Comparison of ENCODE assay signal across 1 cellular context in the genomic region with DNA sequence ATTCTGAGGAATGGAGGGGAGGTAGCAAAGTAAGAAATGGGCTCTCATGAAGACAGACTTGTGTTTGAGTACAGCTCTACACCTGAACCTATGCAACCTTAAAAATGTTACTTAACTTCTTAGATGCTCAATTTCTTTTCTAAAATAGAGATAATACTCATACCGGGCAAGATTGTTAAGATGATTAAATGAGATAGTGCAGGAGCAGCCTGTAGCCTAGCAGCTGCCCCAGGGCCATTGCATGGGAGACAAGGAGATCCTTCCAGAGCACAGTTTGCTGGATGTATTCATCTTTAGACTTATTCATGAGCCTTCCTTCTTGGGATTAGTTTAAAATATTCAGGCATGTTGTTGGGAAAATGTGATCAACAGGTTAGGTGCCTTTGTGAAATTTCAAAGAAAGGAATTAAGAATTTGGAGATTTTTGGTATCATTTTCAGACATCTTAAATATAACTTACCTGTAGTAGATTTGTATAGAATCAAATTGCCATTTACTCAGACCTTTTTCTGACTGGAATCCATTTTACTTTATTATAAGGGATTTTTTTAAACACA.
TF ChIP-seq lines count a peak whose summit lies in the region.

No MANE protein-coding gene starts in this region.

TF ChIP-seq in HEK293, 187 proteins besides CTCF, POLR2A, EP300 and RAD21 (continued from another document):
- TF ChIP-seq ELK4 (IDR thresholded peaks at IDR 0.05; ENCODE audit: borderline replicate concordance, low read depth, low read length) (no peak), SCRT2 (tag by site-specific recombination; IDR thresholded peaks at IDR 0.05) (peak; percentile 91), ZNF324 (tag by site-specific recombination; IDR thresholded peaks at IDR 0.05) (no peak), ZNF121 (tag by site-specific recombination; IDR thresholded peaks at IDR 0.05) (no peak), ZNF610 (tag by site-specific recombination; IDR thresholded peaks at IDR 0.05; ENCODE audit: borderline replicate concordance) (no peak), SCRT1 (tag by site-specific recombination; IDR thresholded peaks at IDR 0.05; ENCODE audit: borderline replicate concordance) (peak; percentile 85), ZNF670 (tag by site-specific recombination; IDR thresholded peaks at IDR 0.05; ENCODE audit: low read depth) (no peak), ZNF623 (tag by site-specific recombination; IDR thresholded peaks at IDR 0.05) (peak; percentile 91), ZNF18 (tag by site-specific recombination; IDR thresholded peaks at IDR 0.05) (no peak), ZNF701 (tag by site-specific recombination; IDR thresholded peaks at IDR 0.05) (no peak), TCF7L2 (IDR thresholded peaks at IDR 0.05; ENCODE audit: borderline replicate concordance, low read depth, low read length) (no peak), ZFP37 (tag by site-specific recombination; IDR thresholded peaks at IDR 0.05) (no peak), ZNF433 (tag by site-specific recombination; IDR thresholded peaks at IDR 0.05; ENCODE audit: low read depth) (no peak), ZBTB49 (tag by site-specific recombination; IDR thresholded peaks at IDR 0.05; ENCODE audit: low read depth) (no peak), ZNF114 (tag by site-specific recombination; IDR thresholded peaks at IDR 0.05) (no peak), BCL6B (tag by site-specific recombination; IDR thresholded peaks at IDR 0.05) (no peak), ZEB2 (tag by site-specific recombination; IDR thresholded peaks at IDR 0.05) (no peak)
- TF ChIP-seq, protein P1, sequence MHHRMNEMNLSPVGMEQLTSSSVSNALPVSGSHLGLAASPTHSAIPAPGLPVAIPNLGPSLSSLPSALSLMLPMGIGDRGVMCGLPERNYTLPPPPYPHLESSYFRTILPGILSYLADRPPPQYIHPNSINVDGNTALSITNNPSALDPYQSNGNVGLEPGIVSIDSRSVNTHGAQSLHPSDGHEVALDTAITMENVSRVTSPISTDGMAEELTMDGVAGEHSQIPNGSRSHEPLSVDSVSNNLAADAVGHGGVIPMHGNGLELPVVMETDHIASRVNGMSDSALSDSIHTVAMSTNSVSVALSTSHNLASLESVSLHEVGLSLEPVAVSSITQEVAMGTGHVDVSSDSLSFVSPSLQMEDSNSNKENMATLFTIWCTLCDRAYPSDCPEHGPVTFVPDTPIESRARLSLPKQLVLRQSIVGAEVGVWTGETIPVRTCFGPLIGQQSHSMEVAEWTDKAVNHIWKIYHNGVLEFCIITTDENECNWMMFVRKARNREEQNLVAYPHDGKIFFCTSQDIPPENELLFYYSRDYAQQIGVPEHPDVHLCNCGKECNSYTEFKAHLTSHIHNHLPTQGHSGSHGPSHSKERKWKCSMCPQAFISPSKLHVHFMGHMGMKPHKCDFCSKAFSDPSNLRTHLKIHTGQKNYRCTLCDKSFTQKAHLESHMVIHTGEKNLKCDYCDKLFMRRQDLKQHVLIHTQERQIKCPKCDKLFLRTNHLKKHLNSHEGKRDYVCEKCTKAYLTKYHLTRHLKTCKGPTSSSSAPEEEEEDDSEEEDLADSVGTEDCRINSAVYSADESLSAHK (tag by site-specific recombination; IDR thresholded peaks at IDR 0.05) = no peak
